In the genomic region with DNA sequence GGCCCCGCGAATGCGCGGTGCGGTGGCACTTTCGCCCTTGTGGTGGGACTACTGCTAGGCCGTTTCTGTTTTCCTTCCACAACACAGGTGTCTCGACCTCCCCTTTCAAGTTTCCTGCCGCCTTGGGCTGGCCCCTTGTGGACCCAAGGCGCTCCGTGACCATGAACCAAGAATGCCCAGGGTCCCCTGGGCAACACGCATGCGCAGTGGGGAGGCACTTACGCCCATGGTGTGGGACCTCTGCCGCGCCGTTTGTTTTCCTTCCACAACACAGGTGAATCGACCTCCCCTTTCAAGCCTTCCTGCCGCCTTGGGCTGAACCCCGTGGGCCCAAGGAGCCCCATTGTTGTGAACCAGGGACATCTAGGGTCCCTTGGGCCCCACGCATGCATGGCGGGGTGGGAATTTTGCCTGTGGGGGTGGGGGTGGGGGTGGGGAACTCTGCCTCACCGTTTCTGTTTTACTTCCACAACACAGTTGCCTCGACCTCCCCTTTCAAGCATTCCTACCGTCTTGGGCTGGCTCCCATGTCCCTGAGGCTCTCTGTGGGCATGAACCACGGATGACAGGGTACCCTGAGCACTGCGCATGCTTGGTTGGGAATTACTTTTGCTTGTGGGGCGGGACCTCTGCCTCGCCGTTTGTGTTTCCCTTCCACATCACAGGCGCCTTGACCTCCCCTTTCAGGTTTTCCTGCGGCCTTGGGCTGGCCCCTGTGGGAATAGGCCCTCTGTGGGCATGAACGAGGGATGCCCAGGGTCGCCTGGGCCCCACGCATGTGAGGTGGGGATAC, we compare ENCODE assay signal across 25 cellular contexts.
"Had no signal": no experiment of that assay in that cellular context is flagged by ENCODE, and none has a peak within 500 bp of the region (broad histone marks: within the 10 kb centered on the region; RNA-seq: fewer than 3 reads in every experiment).

No MANE protein-coding gene starts in this region.

- H3K4me3 ChIP-seq: dorsolateral prefrontal cortex, esophagus muscularis mucosa, heart right ventricle, left lung, neural progenitor cell, smooth muscle cell, suprapubic skin, transverse colon, upper lobe of right lung, uterus had no signal

- DNase-seq: dorsolateral prefrontal cortex; effector CD4-positive, alpha-beta T cell; foreskin melanocyte; glutamatergic neuron; heart right ventricle; hippocampal formation; left cardiac atrium; left lung; mammary epithelial cell; mesendoderm; midbrain; naive thymus-derived CD4-positive, alpha-beta T cell; stimulated activated CD4-positive, alpha-beta T cell treated with anti-CD3 and anti-CD28 coated beads, Interleukin-12 subunit alpha, Interleukin-12 subunit beta, amount 100 ng/mL, for 4 hours; stimulated activated CD4-positive, alpha-beta T cell treated with anti-CD3 and anti-CD28 coated beads, Interleukin-1b, Interleukin-23, amount 100 ng/mL, for 48 hours; stimulated activated CD4-positive, alpha-beta T cell treated with anti-CD3 and anti-CD28 coated beads, Interleukin-4, amount 100 ng/mL, for 1 hour; stimulated activated CD8-positive, alpha-beta memory T cell treated with anti-CD3 and anti-CD28 coated beads, Interleukin-4, amount 100 ng/mL, for 48 hours; stimulated activated naive CD4-positive, alpha-beta T cell; stimulated activated naive CD8-positive, alpha-beta T cell treated with anti-CD3 and anti-CD28 coated beads, Interleukin-15, amount 100 ng/mL, for 72 hours; transverse colon; upper lobe of right lung; uterus had no signal
